ENCODE assay signal across 29 cellular contexts in the genomic region with DNA sequence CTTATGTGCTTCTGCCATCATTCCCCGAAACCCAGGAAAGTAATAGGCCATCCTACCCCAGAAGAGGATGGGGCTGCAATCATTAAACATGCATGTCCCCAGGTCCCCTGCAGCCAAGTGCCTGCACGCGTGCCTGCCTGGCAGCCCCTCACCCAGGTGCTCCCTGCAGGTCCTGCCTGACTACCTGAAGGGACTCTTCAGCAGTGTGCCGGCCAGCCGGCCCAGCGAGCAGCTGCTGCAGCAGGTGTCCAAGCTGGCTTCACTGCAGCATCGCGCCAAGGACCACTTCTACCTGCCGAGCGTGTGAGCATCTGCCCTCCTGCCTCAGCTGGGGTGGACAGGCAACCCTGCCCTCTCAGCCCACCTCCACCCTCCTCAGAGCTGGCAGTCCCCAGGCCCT. TPM values are rescaled to one million over a fixed set of nuclear protein-coding genes. Genes with fewer than 3 reads are reported as not detected.
"Had no signal": no experiment of that assay in that cellular context is flagged by ENCODE, and none has a peak within 500 bp of the region (broad histone marks: within the 10 kb centered on the region; RNA-seq: fewer than 3 reads in every experiment).

No MANE protein-coding gene starts in this region.

- H3K4me1 Mint-ChIP-seq: activated CD8-positive, alpha-beta memory T cell treated with anti-CD3 and anti-CD28 coated beads, Interleukin-2, amount 10 ng/mL, durations not matched to agents 7 days and 5 days; activated naive CD8-positive, alpha-beta T cell treated with anti-CD3 and anti-CD28 coated beads, Interleukin-2, amount 50 U/mL, for 24 hours had no signal

- H3K4me1 ChIP-seq: ascending aorta, SJSA1 had no signal

- FAIRE-seq: bronchial epithelial cell had no signal

- H3K36me3 ChIP-seq: ascending aorta, SJSA1 had no signal

- H3K9me3 ChIP-seq: ascending aorta, body of pancreas had no signal

- H3K36me3 Mint-ChIP-seq: activated CD8-positive, alpha-beta memory T cell treated with anti-CD3 and anti-CD28 coated beads, Interleukin-2, amount 10 ng/mL, durations not matched to agents 7 days and 5 days; activated naive CD4-positive, alpha-beta T cell treated with anti-CD3 and anti-CD28 coated beads, Interleukin-2, amount 50 U/mL, for 72 hours; IgD-negative memory B cell had no signal

- H3K27ac Mint-ChIP-seq: activated CD8-positive, alpha-beta memory T cell treated with anti-CD3 and anti-CD28 coated beads, Interleukin-2, amount 10 ng/mL, durations not matched to agents 7 days and 5 days; activated naive CD8-positive, alpha-beta T cell treated with anti-CD3 and anti-CD28 coated beads, Interleukin-2, amount 50 U/mL, for 24 hours; T-helper 1 cell treated with Interleukin-12 subunit alpha and Interleukin-12 subunit beta and Interleukin-4 antibody, amounts not matched to agents 30 μg/mL and 1 μg/mL, for 36 hours had no signal

- H3K27me3 ChIP-seq: ascending aorta, body of pancreas, SJSA1 had no signal

- ATAC-seq: activated CD4-positive, CD25-positive, alpha-beta regulatory T cell treated with anti-CD3 and anti-CD28 coated beads, Interleukin-2, amount 50 U/mL, for 24 hours; activated CD8-positive, alpha-beta memory T cell treated with anti-CD3 and anti-CD28 coated beads, Interleukin-2, amount 10 ng/mL, durations not matched to agents 7 days and 5 days; activated naive CD4-positive, alpha-beta T cell treated with anti-CD3 and anti-CD28 coated beads, Interleukin-2, amount 50 U/mL, for 72 hours; activated naive CD8-positive, alpha-beta T cell treated with anti-CD3 and anti-CD28 coated beads, Interleukin-2, amount 50 U/mL, for 24 hours; activated T-cell treated with anti-CD3 and anti-CD28 coated beads, Interleukin-2, amount 50 U/mL, for 4 hours; body of pancreas; Right ventricle myocardium inferior; SK-N-SH treated with all-trans-retinoic acid at 6 μM for 48 hours had no signal

- H3K9me3 Mint-ChIP-seq: activated naive CD4-positive, alpha-beta T cell treated with anti-CD3 and anti-CD28 coated beads, Interleukin-2, amount 50 U/mL, for 72 hours; activated naive CD8-positive, alpha-beta T cell treated with anti-CD3 and anti-CD28 coated beads, Interleukin-2, amount 50 U/mL, for 24 hours; activated T-cell treated with anti-CD3 and anti-CD28 coated beads, Interleukin-2, amount 50 U/mL, for 4 hours; IgD-negative memory B cell; T-helper 1 cell treated with Interleukin-12 subunit alpha and Interleukin-12 subunit beta and Interleukin-4 antibody, amounts not matched to agents 30 μg/mL and 1 μg/mL, for 36 hours had no signal

- DNase-seq: activated CD4-positive, alpha-beta T cell treated with anti-CD3 and anti-CD28 coated beads for 4 hours; activated CD4-positive, alpha-beta T cell treated with anti-CD3 and anti-CD28 coated beads, Interleukin-2, amount 50 U/mL, for 48 hours; activated CD8-positive, alpha-beta memory T cell treated with anti-CD3 and anti-CD28 coated beads, Interleukin-2, amount 10 ng/mL, durations not matched to agents 7 days and 5 days; activated effector memory CD4-positive, alpha-beta T cell treated with anti-CD3 and anti-CD28 coated beads, Interleukin-2, amount 50 U/mL, for 16 hours; activated naive CD4-positive, alpha-beta T cell treated with Interleukin-2 at 50 U/mL for 16 hours; activated naive CD8-positive, alpha-beta T cell treated with anti-CD3 and anti-CD28 coated beads, Interleukin-2, amount 50 U/mL, for 24 hours; activated T-cell treated with anti-CD3 and anti-CD28 coated beads, Interleukin-2, amount 50 U/mL, for 4 hours; amniotic stem cell; central memory CD4-positive, alpha-beta T cell; KG1; NCI-H1048; NCI-H187; NCI-H2081 treated with DMSO at 0.1 percent for 48 hours; NCI-H345; NCI-H524; NCI-H774; NK-92 treated with Interleukin-12 subunit alpha and Interleukin-12 subunit beta, amount 100 ng/mL, for 24 hours had no signal

- H3K27ac ChIP-seq: ascending aorta, body of pancreas, SJSA1 had no signal

- H3K4me3 ChIP-seq: ascending aorta, body of pancreas, SJSA1 had no signal

- H3K4me3 Mint-ChIP-seq: activated CD8-positive, alpha-beta memory T cell treated with anti-CD3 and anti-CD28 coated beads, Interleukin-2, amount 10 ng/mL, durations not matched to agents 7 days and 5 days; activated naive CD8-positive, alpha-beta T cell treated with anti-CD3 and anti-CD28 coated beads, Interleukin-2, amount 50 U/mL, for 24 hours; activated T-cell treated with anti-CD3 and anti-CD28 coated beads, Interleukin-2, amount 50 U/mL, for 4 hours; IgD-negative memory B cell; T-helper 1 cell treated with Interleukin-12 subunit alpha and Interleukin-12 subunit beta and Interleukin-4 antibody, amounts not matched to agents 30 μg/mL and 1 μg/mL, for 36 hours had no signal

RNA-seq across cellular contexts. Expression of a gene that starts 58.9 kb away (rescaled TPM):
- total RNA-seq: LHCN-M2, M059J, SJSA1 had no signal
